ENCODE assay signal across 8 cellular contexts in the genomic region with DNA sequence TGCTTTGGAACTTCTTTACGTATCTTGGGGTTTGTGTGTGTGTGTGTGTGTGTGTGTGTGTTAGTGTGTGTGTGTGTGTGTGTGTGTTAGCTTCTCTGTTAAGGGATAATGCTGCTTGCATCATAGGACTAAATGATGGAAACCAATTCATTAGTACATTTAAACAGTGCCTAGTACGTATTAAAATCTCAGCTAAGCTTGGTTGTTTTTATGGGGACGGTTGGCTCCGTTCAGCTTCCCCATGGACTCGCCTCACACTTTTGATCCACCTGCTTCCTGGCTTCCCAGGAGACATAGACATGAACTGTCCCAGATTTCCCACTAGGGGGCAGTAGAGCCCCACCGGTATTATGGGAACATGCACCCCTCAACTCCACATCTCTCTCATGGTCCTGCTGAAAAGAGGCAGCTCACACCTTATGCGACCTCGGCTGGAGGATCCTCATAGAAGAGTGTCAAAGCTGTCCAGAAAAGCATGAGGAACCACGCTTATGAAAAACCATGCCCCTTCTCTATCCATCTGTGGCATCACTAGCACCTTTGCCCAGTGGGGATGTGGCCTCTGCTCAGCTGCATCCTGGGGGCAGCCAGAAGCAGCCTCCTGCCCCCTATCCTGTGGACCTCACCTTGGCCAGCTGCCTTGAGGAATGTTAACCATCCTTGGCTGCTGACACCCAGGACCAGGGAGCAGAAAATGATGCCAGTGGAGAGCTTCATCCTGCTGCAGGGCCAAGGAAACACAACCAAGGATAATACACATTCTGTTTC. TPM values are rescaled to one million over a fixed set of nuclear protein-coding genes. Genes with fewer than 3 reads are reported as not detected.
DNase-seq lines count a peak whose midpoint lies in the region; ATAC-seq and TF ChIP-seq lines count a peak whose summit lies in the region.

No MANE protein-coding gene starts in this region.

- TF ChIP-seq CTCF in KMS-11 (conservative IDR thresholded peaks at IDR 0.05; ENCODE audit: low read depth, low read length), result peak; percentile 92
- peak; percentile 92 for TF ChIP-seq CTCF in Panc1 (IDR thresholded peaks at IDR 0.05)
- peak; percentile 87 for TF ChIP-seq CTCF in fibroblast of pulmonary artery (IDR thresholded peaks at IDR 0.05; ENCODE audit: low read length, missing control alignments)
- TF ChIP-seq CTCF in thyroid gland (IDR thresholded peaks at IDR 0.05), result peak; percentile 68 to 87 (median 76)

- H3K36me3 ChIP-seq in KMS-11 (ENCODE audit: insufficient read depth) (no peaks in the 10 kb centered on the region), Panc1 (ENCODE audit: control insufficient read depth, insufficient read depth, low read length) (no peaks in the 10 kb centered on the region), thyroid gland (no peaks in the 10 kb centered on the region)

- in situ Hi-C loops in Panc1 (cut with HindIII; ENCODE audit: low pct_unique_long_range_greater_than_20kb, low sequenced_read_pairs), result no loop called here

- no peaks in the 10 kb centered on the region for H3K79me2 ChIP-seq in KMS-11 (ENCODE audit: insufficient read depth, low read depth)

- 1% methylated on average over 6 to 9 of the region's 9 CpGs for WGBS in thyroid gland, 2 donors

- BruUV-seq in Panc1 (replicated peaks; lab: Mats Ljungman, UMichigan), result no TSS peak

- POLR2A ChIA-PET in Panc1 (lab: Charles Lee), result interaction anchor here (0.7 kb wide), 1 partner anchor 1297 kb away, joined by 7 read pairs; no protein-coding TSS in a partner anchor

- H3K9ac ChIP-seq in KMS-11, result no peak overlapping the region

- H3K9me3 Mint-ChIP-seq in activated T-cell treated with anti-CD3 and anti-CD28 coated beads, Interleukin-2, amount 50 U/mL, for 4 hours, result no peaks in the 10 kb centered on the region

- no peak overlapping the region for H3K4me2 ChIP-seq in KMS-11

- ATAC-seq in GM21447 (IDR thresholded peaks at IDR 0.05; ENCODE audit: unreplicated experiment), result peak; percentile 80
- ATAC-seq in Panc1, result peak; percentile 97
- ATAC-seq in activated T-cell treated with anti-CD3 and anti-CD28 coated beads, Interleukin-2, amount 50 U/mL, for 4 hours, result peak; percentile 89 to 96

- no peaks in the 10 kb centered on the region for H3K36me3 Mint-ChIP-seq in activated T-cell treated with anti-CD3 and anti-CD28 coated beads, Interleukin-2, amount 50 U/mL, for 4 hours (ENCODE audit: insufficient read depth)

- peak; percentile 83 for DNase-seq in DMS153 (lab: John Stamatoyannopoulos, UW)
- DNase-seq in Panc1 (ENCODE audit: low read depth, low spot score), result peak; percentile 61
- peak; percentile 51 for DNase-seq in activated T-cell treated with anti-CD3 and anti-CD28 coated beads, Interleukin-2, amount 50 U/mL, for 4 hours
- peak; percentile 63 for DNase-seq in fibroblast of pulmonary artery (ENCODE audit: low read depth)
- DNase-seq in nucleus accumbens (lab: John Stamatoyannopoulos, UW), result peak in 47 of 56 donors; percentile 3 to 76 (median 31)
- DNase-seq in thyroid gland, result peak; percentile 52 to 61

- H3K27me3 Mint-ChIP-seq in activated T-cell treated with anti-CD3 and anti-CD28 coated beads, Interleukin-2, amount 50 U/mL, for 4 hours (ENCODE audit: low read depth), result peaks cover 24% of the 10 kb centered on the region

- no peaks in the 10 kb centered on the region for H4K20me1 ChIP-seq in KMS-11 (ENCODE audit: insufficient read depth)

- peak overlapping the region; percentile 48 for H2AFZ ChIP-seq in KMS-11 (ENCODE audit: low read depth)

- H3K4me3 ChIP-seq in KMS-11 (IDR thresholded peaks at IDR 0.05; ENCODE audit: insufficient read depth, low read depth, low read length) (no peak overlapping the region), Panc1 (ENCODE audit: low read depth in 2 of 2, low read length in 2 of 2) (no peak overlapping the region), fibroblast of pulmonary artery (replicated peaks; ENCODE audit: low read depth, low read length) (no peak overlapping the region), thyroid gland (replicated peaks in 1 of 3) (no peak overlapping the region)

- no peaks in the 10 kb centered on the region for H3K27me3 ChIP-seq in KMS-11 (ENCODE audit: insufficient read depth, low read depth)
- H3K27me3 ChIP-seq in Panc1 (ENCODE audit: control insufficient read depth, insufficient read depth, low read length), result peaks cover 11% of the 10 kb centered on the region
- no peaks in the 10 kb centered on the region for H3K27me3 ChIP-seq in thyroid gland

- H3K4me1 ChIP-seq in KMS-11 (ENCODE audit: low read depth, poor library complexity, severe bottlenecking) (no peaks in the 10 kb centered on the region), Panc1 (ENCODE audit: control insufficient read depth, insufficient read depth, low read length) (0 out of 2 replicates have a peak, but pooled peaks cover 5% of the 10 kb centered on the region), thyroid gland (no peaks in the 10 kb centered on the region)

- intact Hi-C loops in Panc1 (cut with micrococcal nuclease; ENCODE audit: unreplicated experiment) (loop anchor here (5.0 kb wide), 1 partner anchor 87 kb away; no protein-coding TSS in a partner anchor), thyroid gland (cut with DNase I) (loop anchor here (5.0 kb wide), 2 partner anchors 383 to 617 kb away; a partner anchor contains a TSS)

- H3K4me3 Mint-ChIP-seq in activated T-cell treated with anti-CD3 and anti-CD28 coated beads, Interleukin-2, amount 50 U/mL, for 4 hours, result no peak overlapping the region

- no peaks in the 10 kb centered on the region for H3K9me3 ChIP-seq in Panc1 (ENCODE audit: control insufficient read depth, insufficient read depth, low read depth, low read length)
- no peaks in the 10 kb centered on the region for H3K9me3 ChIP-seq in thyroid gland

- CTCF ChIA-PET in Panc1 (lab: Charles Lee), result interaction anchor here (0.6 to 1.8 kb wide), 11 partner anchors 9 to 649 kb away, joined by 3 to 22 read pairs (median 5); no protein-coding TSS in a partner anchor

- H3K27ac ChIP-seq in KMS-11 (no peak overlapping the region), Panc1 (ENCODE audit: low read length) (no peak overlapping the region), thyroid gland (no peak overlapping the region)

- H3K4me1 Mint-ChIP-seq in activated T-cell treated with anti-CD3 and anti-CD28 coated beads, Interleukin-2, amount 50 U/mL, for 4 hours (ENCODE audit: low read depth), result no peaks in the 10 kb centered on the region

- no peak for TF ChIP-seq POLR2A in thyroid gland (IDR thresholded peaks at IDR 0.05)

RNA-seq across cellular contexts. Expression of a gene that starts 9.7 kb away (rescaled TPM):
- total RNA-seq in Panc1 (2021; ENCODE audit: unreplicated experiment), result 19.5 TPM
- 18.4 TPM for polyA plus RNA-seq in Panc1 (2012; ENCODE audit: insufficient read length)
- total RNA-seq in activated T-cell treated with anti-CD3 and anti-CD28 coated beads, Interleukin-2, amount 50 U/mL, for 4 hours, result 10 to 100 TPM; 35.0 to 36.3 (median 35.8) TPM
- total RNA-seq in thyroid gland, result 10 to 100 TPM in 3 of 4 donors, 1 to 10 TPM in 1; 8.1 to 14.3 (median 12.4) TPM

RNA-seq across cellular contexts. Expression of a gene that starts 16.8 kb away (rescaled TPM):
- not detected for total RNA-seq in Panc1 (2021; ENCODE audit: unreplicated experiment)
- not detected for polyA plus RNA-seq in Panc1 (2012; ENCODE audit: insufficient read length)
- not detected for total RNA-seq in activated T-cell treated with anti-CD3 and anti-CD28 coated beads, Interleukin-2, amount 50 U/mL, for 4 hours
- not detected for total RNA-seq in thyroid gland

RNA-seq across cellular contexts. Expression of a gene that starts 57.1 kb away (rescaled TPM):
- not detected for total RNA-seq in Panc1 (2021; ENCODE audit: unreplicated experiment)
- not detected for polyA plus RNA-seq in Panc1 (2012; ENCODE audit: insufficient read length)
- not detected for total RNA-seq in activated T-cell treated with anti-CD3 and anti-CD28 coated beads, Interleukin-2, amount 50 U/mL, for 4 hours
- not detected for total RNA-seq in thyroid gland

Comparison
In these comparisons a context has a peak if more than half of its experiments do, and no peak if none do; other contexts are left out.
1. DNase-seq: peak in every context shown above with its lines; median percentile 83 in DMS153; 63 in fibroblast of pulmonary artery; 61 in Panc1; 56 in thyroid gland; 51 in activated T-cell treated with anti-CD3 and anti-CD28 coated beads, Interleukin-2, amount 50 U/mL, for 4 hours; 31 in nucleus accumbens.